In the genomic region with DNA sequence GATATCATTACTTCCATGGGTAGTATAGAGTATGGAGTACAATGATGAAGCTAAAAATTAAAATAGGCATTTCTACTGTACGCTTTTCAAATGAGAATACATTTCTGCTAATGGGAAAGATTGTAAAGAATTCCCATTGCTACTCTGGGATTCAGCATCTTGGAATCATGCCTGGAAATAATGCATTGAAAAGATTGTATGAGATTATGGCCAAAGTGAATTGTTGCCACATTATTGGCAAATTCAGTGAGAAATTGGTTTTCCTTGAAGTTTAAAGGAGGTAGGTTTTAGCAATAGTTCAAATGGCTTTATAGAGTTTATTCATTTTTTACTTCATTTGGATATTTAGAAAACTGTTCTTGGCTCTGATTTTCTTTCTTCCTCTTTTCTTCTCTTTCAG, we compare ENCODE assay signal across 24 cellular contexts.
"Had no signal": no experiment of that assay in that cellular context is flagged by ENCODE, and none has a peak within 500 bp of the region (broad histone marks: within the 10 kb centered on the region; RNA-seq: fewer than 3 reads in every experiment).

No MANE protein-coding gene starts in this region.

- H3K9me3 ChIP-seq: ascending aorta had no signal

- H3K4me3 Mint-ChIP-seq: activated CD4-positive, alpha-beta T cell treated with anti-CD3 and anti-CD28 coated beads, Interleukin-2, amount 10 ng/mL, durations not matched to agents 24 days and 14 days; activated CD8-positive, alpha-beta T cell treated with anti-CD3 and anti-CD28 coated beads for 36 hours; activated naive CD8-positive, alpha-beta T cell treated with anti-CD3 and anti-CD28 coated beads for 36 hours; activated T-cell treated with anti-CD3 and anti-CD28 coated beads, Interleukin-2, amount 50 U/mL, for 72 hours; activated T-helper 17 cell treated with anti-CD3 and anti-CD28 coated beads, Interleukin-2, amount 50 U/mL, for 72 hours; IgD-negative memory B cell had no signal

- H3K9me3 Mint-ChIP-seq: activated CD4-positive, alpha-beta T cell treated with anti-CD3 and anti-CD28 coated beads, Interleukin-2, amount 10 ng/mL, durations not matched to agents 24 days and 14 days; activated CD8-positive, alpha-beta T cell treated with anti-CD3 and anti-CD28 coated beads for 36 hours; activated naive CD8-positive, alpha-beta T cell treated with anti-CD3 and anti-CD28 coated beads for 36 hours; activated T-cell treated with anti-CD3 and anti-CD28 coated beads, Interleukin-2, amount 50 U/mL, for 72 hours; activated T-helper 17 cell treated with anti-CD3 and anti-CD28 coated beads, Interleukin-2, amount 50 U/mL, for 72 hours had no signal

- H2AFZ ChIP-seq: PC-9 had no signal

- H3K27ac Mint-ChIP-seq: activated CD4-positive, alpha-beta T cell treated with anti-CD3 and anti-CD28 coated beads, Interleukin-2, amount 10 ng/mL, durations not matched to agents 24 days and 14 days; activated CD8-positive, alpha-beta T cell treated with anti-CD3 and anti-CD28 coated beads for 36 hours; activated naive CD8-positive, alpha-beta T cell treated with anti-CD3 and anti-CD28 coated beads for 36 hours; activated T-cell treated with anti-CD3 and anti-CD28 coated beads, Interleukin-2, amount 50 U/mL, for 72 hours; activated T-helper 17 cell treated with anti-CD3 and anti-CD28 coated beads, Interleukin-2, amount 50 U/mL, for 72 hours; IgD-negative memory B cell had no signal

- H3K27me3 ChIP-seq: ascending aorta, breast epithelium had no signal

- H3K4me1 ChIP-seq: breast epithelium had no signal

- H3K36me3 ChIP-seq: ascending aorta, breast epithelium had no signal

- H3K36me3 Mint-ChIP-seq: activated naive CD8-positive, alpha-beta T cell treated with anti-CD3 and anti-CD28 coated beads for 36 hours; IgD-negative memory B cell had no signal

- H3K27ac ChIP-seq: ascending aorta, breast epithelium, PC-9 had no signal

- ATAC-seq: activated CD8-positive, alpha-beta T cell treated with anti-CD3 and anti-CD28 coated beads for 36 hours; activated T-cell treated with anti-CD3 and anti-CD28 coated beads, Interleukin-2, amount 50 U/mL, for 72 hours; activated T-helper 17 cell treated with anti-CD3 and anti-CD28 coated beads, Interleukin-2, amount 50 U/mL, for 72 hours had no signal

- H3K4me3 ChIP-seq: ascending aorta, breast epithelium, PC-9 had no signal

- H3K4me2 ChIP-seq: PC-9 had no signal

- H3K27me3 Mint-ChIP-seq: activated CD4-positive, alpha-beta T cell treated with anti-CD3 and anti-CD28 coated beads, Interleukin-2, amount 10 ng/mL, durations not matched to agents 24 days and 14 days; activated CD8-positive, alpha-beta T cell treated with anti-CD3 and anti-CD28 coated beads for 36 hours; activated naive CD8-positive, alpha-beta T cell treated with anti-CD3 and anti-CD28 coated beads for 36 hours; IgD-negative memory B cell had no signal

- DNase-seq: activated CD4-positive, alpha-beta T cell treated with anti-CD3 and anti-CD28 coated beads, Interleukin-2, amount 10 ng/mL, durations not matched to agents 24 days and 14 days; activated CD4-positive, alpha-beta T cell treated with anti-CD3 and anti-CD28 coated beads, Interleukin-2, amount 50 U/mL, for 4 hours; activated CD8-positive, alpha-beta T cell treated with anti-CD3 and anti-CD28 coated beads for 36 hours; activated effector memory CD4-positive, alpha-beta T cell treated with anti-CD3 and anti-CD28 coated beads, Interleukin-2, amount 50 U/mL, for 16 hours; activated naive CD4-positive, alpha-beta T cell; activated naive CD4-positive, alpha-beta T cell treated with anti-CD3 and anti-CD28 coated beads, Interleukin-2, amount 50 U/mL, for 16 hours; activated naive CD8-positive, alpha-beta T cell treated with anti-CD3 and anti-CD28 coated beads for 36 hours; activated T-cell treated with anti-CD3 and anti-CD28 coated beads, Interleukin-2, amount 50 U/mL, for 1 hour; activated T-cell treated with anti-CD3 and anti-CD28 coated beads, Interleukin-2, amount 50 U/mL, for 72 hours; amygdala; Karpas-422; KBM-7; NCI-H1436 treated with DMSO at 0.1 percent for 48 hours; NCI-H1694 treated with DMSO at 0.1 percent for 48 hours; NCI-H2029; NCI-H524; NK-92 treated with Interleukin-12 subunit alpha and Interleukin-12 subunit beta, amount 100 ng/mL, for 24 hours; PC-9; Right ventricle myocardium superior; SW 1271 had no signal

- H3K4me1 Mint-ChIP-seq: activated CD4-positive, alpha-beta T cell treated with anti-CD3 and anti-CD28 coated beads, Interleukin-2, amount 10 ng/mL, durations not matched to agents 24 days and 14 days; activated naive CD8-positive, alpha-beta T cell treated with anti-CD3 and anti-CD28 coated beads for 36 hours; activated T-helper 17 cell treated with anti-CD3 and anti-CD28 coated beads, Interleukin-2, amount 50 U/mL, for 72 hours; IgD-negative memory B cell had no signal
